ENCODE assay signal across 27 cellular contexts in the genomic region with DNA sequence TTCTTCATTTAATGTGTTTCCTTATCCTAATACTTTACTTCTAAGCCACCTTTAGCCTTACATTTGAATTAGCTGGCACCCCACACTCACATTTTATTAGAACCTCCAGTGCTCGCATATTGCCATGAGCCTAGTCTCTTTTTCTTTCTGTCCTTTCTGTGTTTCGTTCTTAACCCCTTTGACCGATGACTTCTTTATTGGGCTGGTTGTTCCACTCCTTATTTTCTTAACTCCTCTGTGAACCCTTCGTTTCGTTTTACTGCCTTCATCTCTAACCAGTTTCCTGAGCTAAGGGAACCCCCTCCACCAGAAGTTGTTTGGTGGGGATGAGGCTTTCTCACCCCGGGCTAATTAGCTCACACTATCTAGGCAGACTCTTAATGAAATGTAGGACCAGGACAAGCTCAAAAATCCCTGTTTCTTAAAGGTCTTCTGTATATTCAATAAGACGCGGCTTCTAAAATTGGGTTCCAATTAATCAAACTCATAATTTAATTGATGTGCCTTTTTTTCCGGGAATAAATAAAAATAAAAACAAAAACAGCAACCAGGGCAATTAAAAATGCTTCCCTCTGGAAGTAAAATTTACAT.
"Had no signal": no experiment of that assay in that cellular context is flagged by ENCODE, and none has a peak within 500 bp of the region (broad histone marks: within the 10 kb centered on the region; RNA-seq: fewer than 3 reads in every experiment).

No MANE protein-coding gene starts in this region.

- H3K4me3 ChIP-seq: left ventricle myocardium inferior, lung, pancreas, prostate gland, sigmoid colon, spleen, stomach, thyroid gland, transverse colon, upper lobe of left lung, vagina had no signal

- H3K9me3 ChIP-seq: left ventricle myocardium inferior, pancreas, prostate gland, spleen, stomach, testis, thyroid gland, transverse colon, upper lobe of left lung, vagina had no signal

- H3K36me3 Mint-ChIP-seq: mesothelial cell of epicardium; natural killer cell; stimulated activated effector memory CD8-positive, alpha-beta T cell treated with anti-CD3 and anti-CD28 coated beads, Interleukin-12 subunit alpha, Interleukin-12 subunit beta, amount 100 ng/mL, for 72 hours had no signal

- FAIRE-seq: kidney, pancreas, small intestine had no signal

- ATAC-seq: left colon, natural killer cell, pancreas, right cardiac atrium had no signal

- H3K27ac ChIP-seq: left ventricle myocardium inferior, pancreas, prostate gland, sigmoid colon, spleen, stomach, testis, thyroid gland, transverse colon, upper lobe of left lung, vagina had no signal

- H3K4me1 Mint-ChIP-seq: mesothelial cell of epicardium; naive B cell; natural killer cell; stimulated activated effector memory CD8-positive, alpha-beta T cell treated with anti-CD3 and anti-CD28 coated beads, Interleukin-12 subunit alpha, Interleukin-12 subunit beta, amount 100 ng/mL, for 72 hours had no signal

- H3K27me3 ChIP-seq: pancreas, testis, thyroid gland, upper lobe of left lung had no signal

- DNase-seq: hippocampal formation; kidney; left colon; left ventricle myocardium inferior; mesendoderm; naive B cell; natural killer cell; nucleus accumbens; pancreas; posterior cingulate gyrus; retina; right cardiac atrium; sigmoid colon; small intestine; spleen; stimulated activated CD4-positive, alpha-beta T cell treated with anti-CD3 and anti-CD28 coated beads, Interleukin-4, amount 100 ng/mL, for 24 hours; stimulated activated naive CD4-positive, alpha-beta T cell; stomach; testis; transverse colon had no signal

- H3K4me3 Mint-ChIP-seq: mesothelial cell of epicardium; naive B cell; natural killer cell; stimulated activated effector memory CD8-positive, alpha-beta T cell treated with anti-CD3 and anti-CD28 coated beads, Interleukin-12 subunit alpha, Interleukin-12 subunit beta, amount 100 ng/mL, for 72 hours had no signal

- H3K27ac Mint-ChIP-seq: mesothelial cell of epicardium; natural killer cell; stimulated activated effector memory CD8-positive, alpha-beta T cell treated with anti-CD3 and anti-CD28 coated beads, Interleukin-12 subunit alpha, Interleukin-12 subunit beta, amount 100 ng/mL, for 72 hours had no signal

- H3K36me3 ChIP-seq: left ventricle myocardium inferior, pancreas, prostate gland, sigmoid colon, spleen, stomach, thyroid gland, transverse colon, upper lobe of left lung, vagina had no signal

- H3K4me1 ChIP-seq: left ventricle myocardium inferior, pancreas, prostate gland, sigmoid colon, spleen, stomach, testis, transverse colon, upper lobe of left lung, vagina had no signal

- H3K9me3 Mint-ChIP-seq: natural killer cell; stimulated activated effector memory CD8-positive, alpha-beta T cell treated with anti-CD3 and anti-CD28 coated beads, Interleukin-12 subunit alpha, Interleukin-12 subunit beta, amount 100 ng/mL, for 72 hours had no signal
